In the genomic region with DNA sequence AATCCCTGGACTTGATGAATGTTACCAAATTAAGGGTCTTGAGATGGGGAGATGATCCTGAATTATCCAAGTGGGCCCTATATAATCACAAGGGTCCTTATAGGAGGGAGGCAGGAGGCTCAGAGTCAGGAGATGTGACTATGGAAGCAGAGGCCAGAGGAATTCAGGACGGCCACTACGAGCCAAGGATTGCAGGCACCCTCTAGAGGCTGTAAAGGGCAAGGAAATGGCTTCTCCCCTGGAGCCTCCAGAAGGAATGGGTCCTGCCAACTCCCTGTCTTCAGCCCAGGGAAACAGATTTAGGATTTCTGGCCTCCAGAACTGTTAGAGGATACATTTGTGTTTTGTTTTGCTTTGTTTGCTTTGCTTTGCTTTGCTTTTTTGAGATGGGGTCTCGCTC, we compare ENCODE assay signal across 12 cellular contexts. TPM values are rescaled to one million over a fixed set of nuclear protein-coding genes. Genes with fewer than 3 reads are reported as not detected.
A peak's percentile ranks its signal among the peaks of the same experiment; 100 is the strongest.
DNase-seq lines count a peak whose midpoint lies in the region; ATAC-seq, FAIRE-seq and TF ChIP-seq lines count a peak whose summit lies in the region.
"Had no signal": no experiment of that assay in that cellular context is flagged by ENCODE, and none has a peak within 500 bp of the region (broad histone marks: within the 10 kb centered on the region; RNA-seq: fewer than 3 reads in every experiment).

No MANE protein-coding gene starts in this region.

- POLR2A ChIA-PET in IMR-90 (lab: Charles Lee; ENCODE audit: unreplicated experiment), result no interaction called here

- peaks cover 53% of the 10 kb centered on the region for H3K4me1 ChIP-seq in IMR-90 (ENCODE audit: control insufficient read depth, insufficient read depth, low read length)
- H3K4me1 ChIP-seq in body of pancreas, result peaks cover 80% of the 10 kb centered on the region
- H3K4me1 ChIP-seq in lower lobe of right lung, result peaks cover 10% of the 10 kb centered on the region

- FAIRE-seq in D721Med (lab: Jason Lieb, UNC), result no peak

- H2AK5ac ChIP-seq in IMR-90 (ENCODE audit: low read depth, low read length), result peak overlapping the region; percentile 37; the same call in 1 of the 2 replicates

- peaks cover 29 to 88% of the 10 kb centered on the region in 2 experiments for H3K79me1 ChIP-seq in IMR-90 (ENCODE audit: low read depth in 1 of 2, low read length in 2 of 2)

- H3K4me3 ChIP-seq in IMR-90 (ENCODE audit: insufficient read depth, low read depth, low read length) (no peak overlapping the region), body of pancreas (no peak overlapping the region), lower lobe of right lung (no peak overlapping the region)
- H3K4me3 ChIP-seq: skin epidermis had no signal

- no peak overlapping the region for H2BK15ac ChIP-seq in IMR-90 (ENCODE audit: low read depth, low read length)

- peaks cover 36% of the 10 kb centered on the region for H3K9me1 ChIP-seq in IMR-90 (ENCODE audit: insufficient read depth, low read length)

- H3K4me1 Mint-ChIP-seq in effector memory CD8-positive, alpha-beta T cell (ENCODE audit: low read depth in 2 of 2), result no peaks in the 10 kb centered on the region

- no peak for ATAC-seq in IMR-90 (ENCODE audit: low read depth)
- ATAC-seq in body of pancreas, result no peak
- no peak for ATAC-seq in lower lobe of right lung
- no peak for ATAC-seq in effector memory CD8-positive, alpha-beta T cell (replicated peaks)

- no peak overlapping the region for H3K4me3 Mint-ChIP-seq in effector memory CD8-positive, alpha-beta T cell
- H3K4me3 Mint-ChIP-seq: stimulated activated naive CD8-positive, alpha-beta T cell treated with anti-CD3 and anti-CD28 coated beads, Interleukin-15, Interleukin-2, amounts not matched to agents 100 ng/mL and 50 ng/mL, for 24 hours had no signal

- no CpG with 5 or more reads among the region's 3 CpGs for WGBS in IMR-90 (ENCODE audit: extremely low coverage in 2 of 2, insufficient read length in 1 of 2), 2 experiments
- 62 to 80% methylated on average over 3 of the region's 3 CpGs for WGBS in body of pancreas, 2 donors

- TF ChIP-seq POLR2A in IMR-90 (IDR thresholded peaks at IDR 0.05; ENCODE audit: low read depth, low read length) (no peak), body of pancreas (IDR thresholded peaks at IDR 0.05) (no peak)

- H3K9me3 ChIP-seq in IMR-90 (ENCODE audit: control insufficient read depth, insufficient read depth, low read length), result peaks cover under 1% of the 10 kb centered on the region; the same call in 1 of the 2 replicates
- no peaks in the 10 kb centered on the region for H3K9me3 ChIP-seq in body of pancreas
- no peaks in the 10 kb centered on the region for H3K9me3 ChIP-seq in lower lobe of right lung

- in situ Hi-C loops in IMR-90 (cut with MboI; ENCODE audit: low sequenced_read_pairs), result loop anchor here (25.0 kb wide), 1 partner anchor 728 kb away; the partner anchor contains the start of gene GLRX5

- BruUV-seq in IMR-90 (replicated peaks; lab: Mats Ljungman, UMichigan), result no TSS peak

- no peak overlapping the region for H2AFZ ChIP-seq in IMR-90 (replicated peaks; ENCODE audit: low read length, poor library complexity)

- H3K36me3 ChIP-seq in IMR-90 (ENCODE audit: control insufficient read depth, insufficient read depth, low read length), result peaks cover 58% of the 10 kb centered on the region
- H3K36me3 ChIP-seq in body of pancreas (replicated peaks in 1 of 2; ENCODE audit: insufficient read depth in 1 of 2, low read depth in 2 of 2), result no peaks in the 10 kb centered on the region
- H3K36me3 ChIP-seq in lower lobe of right lung, result no peaks in the 10 kb centered on the region

- TF ChIP-seq CTCF in D721Med (IDR thresholded peaks at IDR 0.05; ENCODE audit: insufficient read depth, missing control alignments) (peak; percentile 12), IMR-90 (conservative IDR thresholded peaks at IDR 0.05; ENCODE audit: low read depth, low read length) (peak; percentile 47), body of pancreas (IDR thresholded peaks at IDR 0.05) (peak in 4 of 7 experiments; percentile 21 to 33 (median 26)), lower lobe of right lung (IDR thresholded peaks at IDR 0.05) (peak; percentile 20)

- no peak overlapping the region for H3K56ac ChIP-seq in IMR-90 (ENCODE audit: extremely low read depth, insufficient read depth, low read length)

- H2AK9ac ChIP-seq in IMR-90 (replicated peaks; ENCODE audit: low read depth, low read length, poor library complexity), result no peak overlapping the region

- peak overlapping the region; percentile 35; the same call in 1 of the 2 replicates for H3K27ac ChIP-seq in IMR-90 (ENCODE audit: insufficient read depth, low read length)
- H3K27ac ChIP-seq in body of pancreas, result peak overlapping the region; percentile 34 to 93 (median 86)
- no peak overlapping the region for H3K27ac ChIP-seq in lower lobe of right lung
- H3K27ac ChIP-seq: skin epidermis had no signal

- no peak overlapping the region for H3K9ac ChIP-seq in IMR-90 (ENCODE audit: low read depth, low read length)

- H4K20me1 ChIP-seq in IMR-90 (ENCODE audit: insufficient read depth, low read length), result peaks cover 30% of the 10 kb centered on the region

- peak overlapping the region; percentile 48 for H4K91ac ChIP-seq in IMR-90 (ENCODE audit: insufficient read depth, low read depth, low read length)

- H3K9me3 Mint-ChIP-seq in effector memory CD8-positive, alpha-beta T cell, result no peaks in the 10 kb centered on the region
- H3K9me3 Mint-ChIP-seq: stimulated activated naive CD8-positive, alpha-beta T cell treated with anti-CD3 and anti-CD28 coated beads, Interleukin-15, Interleukin-2, amounts not matched to agents 100 ng/mL and 50 ng/mL, for 24 hours had no signal

- DNase-seq in D721Med (ENCODE audit: insufficient read length, low spot score) (no peak), IMR-90 (peak; percentile 45), body of pancreas (peak in 1 of 4 donors; percentile 46), lower lobe of right lung (no peak), NCI-H1105 treated with DMSO at 0.1 percent for 48 hours (lab: John Stamatoyannopoulos, UW) (no peak)
- no peak for DNase-seq in stimulated activated naive CD4-positive, alpha-beta T cell treated with Interleukin-2 at 50 U/mL for 16 hours (lab: John Stamatoyannopoulos, UW)
- no peak for DNase-seq in effector memory CD8-positive, alpha-beta T cell
- DNase-seq in stimulated activated CD4-positive, alpha-beta T cell treated with anti-CD3 and anti-CD28 coated beads, Interleukin-1b, Interleukin-23, amount 100 ng/mL, for 48 hours, result no peak
- DNase-seq: activated gamma-delta T cell treated with Interleukin-2 at 50 U/mL for 16 hours had no signal

- peaks cover 48 to 61% of the 10 kb centered on the region in 2 donors for H3K27me3 Mint-ChIP-seq in effector memory CD8-positive, alpha-beta T cell

- no peak overlapping the region for H3K27ac Mint-ChIP-seq in effector memory CD8-positive, alpha-beta T cell
- H3K27ac Mint-ChIP-seq: stimulated activated naive CD8-positive, alpha-beta T cell treated with anti-CD3 and anti-CD28 coated beads, Interleukin-15, Interleukin-2, amounts not matched to agents 100 ng/mL and 50 ng/mL, for 24 hours had no signal

- H2BK5ac ChIP-seq in IMR-90 (ENCODE audit: low read depth, low read length, poor library complexity, severe bottlenecking), result peak overlapping the region; percentile 52

- peak overlapping the region; percentile 30; the same call in 1 of the 2 replicates for H2BK120ac ChIP-seq in IMR-90 (ENCODE audit: low read depth, low read length)

- H3K4me2 ChIP-seq in IMR-90 (ENCODE audit: low read depth, low read length), result no peak overlapping the region

- CTCF ChIA-PET in IMR-90 (lab: Yijun Ruan, JAX), result interaction anchor here (1.0 kb wide), 1 partner anchor 375 kb away, joined by 3 read pairs; no protein-coding TSS in a partner anchor

- intact Hi-C loops in IMR-90 (cut with micrococcal nuclease) (loop anchor here (5.0 to 10.0 kb wide), 2 partner anchors 143 to 730 kb away; partner anchors contain the start of gene GLRX5), body of pancreas (cut with DNase I) (no loop called here), lower lobe of right lung (cut with DNase I) (no loop called here)

- peak overlapping the region in 1 of 2 experiments; percentile 56; a peak in 3 of 4 replicates for H4K8ac ChIP-seq in IMR-90 (ENCODE audit: low read depth in 2 of 2, low read length in 2 of 2)

- peak overlapping the region; percentile 15; the same call in 1 of the 2 replicates for H3K18ac ChIP-seq in IMR-90 (ENCODE audit: low read depth, low read length)

- no peaks in the 10 kb centered on the region for H3K36me3 Mint-ChIP-seq in effector memory CD8-positive, alpha-beta T cell (ENCODE audit: insufficient read depth)

- 0 out of 2 replicates have a peak overlapping the region, but pooled peaks have one; percentile 36 for H2BK20ac ChIP-seq in IMR-90 (ENCODE audit: low read depth, low read length)

- dilution Hi-C loops in IMR-90 (cut with HindIII; ENCODE audit: low sequenced_read_pairs, unreplicated experiment), result no loop called here

- H3K14ac ChIP-seq in IMR-90 (replicated peaks; ENCODE audit: low read depth, low read length), result peak overlapping the region; percentile 31

- H3K27me3 ChIP-seq in IMR-90 (ENCODE audit: control insufficient read depth, insufficient read depth, low read length), result no peaks in the 10 kb centered on the region
- H3K27me3 ChIP-seq in body of pancreas, result no peaks in the 10 kb centered on the region
- H3K27me3 ChIP-seq in lower lobe of right lung (ENCODE audit: low read depth), result no peaks in the 10 kb centered on the region

- peak overlapping the region; percentile 52 for H4K5ac ChIP-seq in IMR-90 (ENCODE audit: low read depth, low read length)

- TF ChIP-seq RAD21 in IMR-90 (IDR thresholded peaks at IDR 0.05; ENCODE audit: low read length), result peak; percentile 56

- peak overlapping the region; percentile 64; the same call in 1 of the 2 replicates for H3K4ac ChIP-seq in IMR-90 (ENCODE audit: low read depth, low read length)

- H3K23ac ChIP-seq in IMR-90 (ENCODE audit: low read depth, low read length), result peak overlapping the region; percentile 25; the same call in 1 of the 2 replicates

TF ChIP-seq in IMR-90, 13 proteins besides CTCF, POLR2A, EP300 and RAD21:
- TF ChIP-seq FOS (IDR thresholded peaks at IDR 0.05; ENCODE audit: low read depth, low read length) (no peak), SMC3 (IDR thresholded peaks at IDR 0.05; ENCODE audit: low read depth, low read length) (peak; percentile 38)

RNA-seq across cellular contexts. Expression of gene BDKRB1, which starts 8.8 kb away (rescaled TPM):
- total RNA-seq in IMR-90 (2012; rRNA removed), result 51.4 and 56.5 TPM in 2 replicates
- polyA plus RNA-seq in IMR-90 (2012; rRNA removed), result 130 and 142 TPM in 2 replicates
- 48.1 and 276 TPM in 2 replicates for polyA plus RNA-seq in IMR-90 (2012; cell fraction: cytosol; rRNA removed)
- polyA plus RNA-seq in IMR-90 (2012; cell fraction: nucleus; rRNA removed; ENCODE audit: low replicate concordance), result 226 and 290 TPM in 2 replicates
- not detected for total RNA-seq in body of pancreas
- not detected for total RNA-seq in lower lobe of right lung
- total RNA-seq: NCI-H460 had no signal

Comparison
In these comparisons a context has a peak if more than half of its experiments do, and no peak if none do; other contexts are left out.
1. RNA of gene BDKRB1, which starts 8.8 kb away (total RNA-seq): 51.4 to 56.5 TPM in IMR-90; not detected in body of pancreas and not detected in lower lobe of right lung (single experiment); every median in the first group is over 10 times any median in the second.
2. Peak in every context shown above with its lines, with median percentiles within 50 percentile points of each other: CTCF ChIP-seq.